In genomic region chrX:130339408-130340222, GRCh38 we compare ENCODE assay signal across 1 cellular context.
TF ChIP-seq lines count a peak whose summit lies in the region.

A gene with protein sequence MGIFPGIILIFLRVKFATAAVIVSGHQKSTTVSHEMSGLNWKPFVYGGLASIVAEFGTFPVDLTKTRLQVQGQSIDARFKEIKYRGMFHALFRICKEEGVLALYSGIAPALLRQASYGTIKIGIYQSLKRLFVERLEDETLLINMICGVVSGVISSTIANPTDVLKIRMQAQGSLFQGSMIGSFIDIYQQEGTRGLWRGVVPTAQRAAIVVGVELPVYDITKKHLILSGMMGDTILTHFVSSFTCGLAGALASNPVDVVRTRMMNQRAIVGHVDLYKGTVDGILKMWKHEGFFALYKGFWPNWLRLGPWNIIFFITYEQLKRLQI (plus strand): TSS chrX:130339919. CDS start chrX:130340279, 360 bp downstream.

TF ChIP-seq in HEK293, 187 proteins besides CTCF, POLR2A, EP300 and RAD21 (continued from another document and continues in another):
- TF ChIP-seq TSHZ1 (tag by site-specific recombination; IDR thresholded peaks at IDR 0.05; ENCODE audit: borderline replicate concordance) (no peak), ZNF292 (tag by site-specific recombination; IDR thresholded peaks at IDR 0.05; ENCODE audit: borderline replicate concordance, low read depth) (no peak), SP7 (tag by site-specific recombination; IDR thresholded peaks at IDR 0.05) (no peak), ZNF16 (tag by site-specific recombination; IDR thresholded peaks at IDR 0.05; ENCODE audit: low read depth) (no peak), ZNF624 (tag by site-specific recombination; IDR thresholded peaks at IDR 0.05) (no peak), ZNF549 (tag by site-specific recombination; IDR thresholded peaks at IDR 0.05) (no peak), ZSCAN5A (tag by site-specific recombination; IDR thresholded peaks at IDR 0.05) (no peak), ATF2 (tag by site-specific recombination; IDR thresholded peaks at IDR 0.05; ENCODE audit: low read depth) (no peak), ZBTB8A (tag by site-specific recombination; IDR thresholded peaks at IDR 0.05) (peak; percentile 93), KLF1 (tag by site-specific recombination; IDR thresholded peaks at IDR 0.05) (peak; percentile 93), KLF16 (tag by site-specific recombination; IDR thresholded peaks at IDR 0.05) (peak; percentile 41; the same call in 1 of the 2 replicates), ZNF792 (tag by site-specific recombination; IDR thresholded peaks at IDR 0.05) (no peak), ZNF548 (tag by site-specific recombination; IDR thresholded peaks at IDR 0.05) (no peak), ZNF692 (tag by site-specific recombination; IDR thresholded peaks at IDR 0.05) (no peak; the same call in 1 of the 2 replicates), FEZF1 (tag by site-specific recombination; IDR thresholded peaks at IDR 0.05) (no peak), ZNF555 (tag by site-specific recombination; conservative IDR thresholded peaks at IDR 0.05) (no peak), ZNF677 (tag by site-specific recombination; IDR thresholded peaks at IDR 0.05) (no peak), TCF7L2 (IDR thresholded peaks at IDR 0.05; ENCODE audit: borderline replicate concordance, low read depth, low read length) (peak; percentile 78; the same call in 1 of the 2 replicates), SCRT2 (tag by site-specific recombination; IDR thresholded peaks at IDR 0.05) (no peak), ZNF623 (tag by site-specific recombination; IDR thresholded peaks at IDR 0.05) (no peak), MYNN (tag by site-specific recombination; IDR thresholded peaks at IDR 0.05; ENCODE audit: borderline replicate concordance) (peak; percentile 51; the same call in 1 of the 2 replicates), BCL11B (tag by site-specific recombination; IDR thresholded peaks at IDR 0.05; ENCODE audit: low read depth) (peak; percentile 46; the same call in 1 of the 2 replicates), MEIS1 (CRISPR knock-in tag; IDR thresholded peaks at IDR 0.05; ENCODE audit: borderline replicate concordance) (no peak), ZXDB (tag by site-specific recombination; IDR thresholded peaks at IDR 0.05) (peak; percentile 48), KLF8 (tag by site-specific recombination; IDR thresholded peaks at IDR 0.05) (peak; percentile 67; the same call in 1 of the 2 replicates), GLIS1 (tag by site-specific recombination; IDR thresholded peaks at IDR 0.05) (peak; percentile 52), ZNF2 (tag by site-specific recombination; IDR thresholded peaks at IDR 0.05) (0 out of 2 replicates have a peak, but pooled peaks have one; percentile 38), ZNF174 (tag by site-specific recombination; IDR thresholded peaks at IDR 0.05) (no peak), SP2 (tag by site-specific recombination; IDR thresholded peaks at IDR 0.05) (peak; percentile 70), ZNF843 (tag by site-specific recombination; IDR thresholded peaks at IDR 0.05) (no peak), ZNF157 (tag by site-specific recombination; IDR thresholded peaks at IDR 0.05) (no peak), ZNF600 (tag by site-specific recombination; IDR thresholded peaks at IDR 0.05) (peak; percentile 31; the same call in 1 of the 2 replicates), ZNF561 (tag by site-specific recombination; IDR thresholded peaks at IDR 0.05; ENCODE audit: borderline replicate concordance) (0 out of 2 replicates have a peak, but pooled peaks have one; percentile 47), ZNF768 (tag by site-specific recombination; IDR thresholded peaks at IDR 0.05) (no peak), ZBTB21 (tag by site-specific recombination; IDR thresholded peaks at IDR 0.05) (no peak), ZNF521 (tag by site-specific recombination; IDR thresholded peaks at IDR 0.05) (no peak), KLF9 (tag by site-specific recombination; IDR thresholded peaks at IDR 0.05; ENCODE audit: low read depth) (peak; percentile 59), ZNF658 (tag by site-specific recombination; IDR thresholded peaks at IDR 0.05) (no peak), ZNF366 (tag by site-specific recombination; conservative IDR thresholded peaks at IDR 0.05) (no peak), HOXD13 (CRISPR knock-in tag; IDR thresholded peaks at IDR 0.05; ENCODE audit: borderline replicate concordance) (no peak), OSR2 (tag by site-specific recombination; IDR thresholded peaks at IDR 0.05) (peak; percentile 17; the same call in 1 of the 2 replicates), ELK4 (IDR thresholded peaks at IDR 0.05; ENCODE audit: borderline replicate concordance, low read depth, low read length) (no peak), PRDM10 (tag by site-specific recombination; IDR thresholded peaks at IDR 0.05) (peak; percentile 92), ZNF335 (tag by site-specific recombination; conservative IDR thresholded peaks at IDR 0.05) (peak; percentile 90), SP3 (tag by site-specific recombination; IDR thresholded peaks at IDR 0.05) (peak; percentile 62; the same call in 1 of the 2 replicates), ZFP37 (tag by site-specific recombination; IDR thresholded peaks at IDR 0.05) (no peak)
- TF ChIP-seq, protein P1, sequence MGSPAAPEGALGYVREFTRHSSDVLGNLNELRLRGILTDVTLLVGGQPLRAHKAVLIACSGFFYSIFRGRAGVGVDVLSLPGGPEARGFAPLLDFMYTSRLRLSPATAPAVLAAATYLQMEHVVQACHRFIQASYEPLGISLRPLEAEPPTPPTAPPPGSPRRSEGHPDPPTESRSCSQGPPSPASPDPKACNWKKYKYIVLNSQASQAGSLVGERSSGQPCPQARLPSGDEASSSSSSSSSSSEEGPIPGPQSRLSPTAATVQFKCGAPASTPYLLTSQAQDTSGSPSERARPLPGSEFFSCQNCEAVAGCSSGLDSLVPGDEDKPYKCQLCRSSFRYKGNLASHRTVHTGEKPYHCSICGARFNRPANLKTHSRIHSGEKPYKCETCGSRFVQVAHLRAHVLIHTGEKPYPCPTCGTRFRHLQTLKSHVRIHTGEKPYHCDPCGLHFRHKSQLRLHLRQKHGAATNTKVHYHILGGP (tag by site-specific recombination; IDR thresholded peaks at IDR 0.05), result no peak
- TF ChIP-seq, protein P2, sequence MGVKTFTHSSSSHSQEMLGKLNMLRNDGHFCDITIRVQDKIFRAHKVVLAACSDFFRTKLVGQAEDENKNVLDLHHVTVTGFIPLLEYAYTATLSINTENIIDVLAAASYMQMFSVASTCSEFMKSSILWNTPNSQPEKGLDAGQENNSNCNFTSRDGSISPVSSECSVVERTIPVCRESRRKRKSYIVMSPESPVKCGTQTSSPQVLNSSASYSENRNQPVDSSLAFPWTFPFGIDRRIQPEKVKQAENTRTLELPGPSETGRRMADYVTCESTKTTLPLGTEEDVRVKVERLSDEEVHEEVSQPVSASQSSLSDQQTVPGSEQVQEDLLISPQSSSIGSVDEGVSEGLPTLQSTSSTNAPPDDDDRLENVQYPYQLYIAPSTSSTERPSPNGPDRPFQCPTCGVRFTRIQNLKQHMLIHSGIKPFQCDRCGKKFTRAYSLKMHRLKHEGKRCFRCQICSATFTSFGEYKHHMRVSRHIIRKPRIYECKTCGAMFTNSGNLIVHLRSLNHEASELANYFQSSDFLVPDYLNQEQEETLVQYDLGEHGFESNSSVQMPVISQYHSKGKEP (tag by site-specific recombination; IDR thresholded peaks at IDR 0.05), result no peak
- TF ChIP-seq, protein P3, sequence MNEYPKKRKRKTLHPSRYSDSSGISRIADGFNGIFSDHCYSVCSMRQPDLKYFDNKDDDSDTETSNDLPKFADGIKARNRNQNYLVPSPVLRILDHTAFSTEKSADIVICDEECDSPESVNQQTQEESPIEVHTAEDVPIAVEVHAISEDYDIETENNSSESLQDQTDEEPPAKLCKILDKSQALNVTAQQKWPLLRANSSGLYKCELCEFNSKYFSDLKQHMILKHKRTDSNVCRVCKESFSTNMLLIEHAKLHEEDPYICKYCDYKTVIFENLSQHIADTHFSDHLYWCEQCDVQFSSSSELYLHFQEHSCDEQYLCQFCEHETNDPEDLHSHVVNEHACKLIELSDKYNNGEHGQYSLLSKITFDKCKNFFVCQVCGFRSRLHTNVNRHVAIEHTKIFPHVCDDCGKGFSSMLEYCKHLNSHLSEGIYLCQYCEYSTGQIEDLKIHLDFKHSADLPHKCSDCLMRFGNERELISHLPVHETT (tag by site-specific recombination; IDR thresholded peaks at IDR 0.05), result no peak
